ENCODE assay signal across 18 cellular contexts in genomic region chr12:29157486-29157946, GRCh38. TPM values are rescaled to one million over a fixed set of nuclear protein-coding genes. Genes with fewer than 3 reads are reported as not detected.
DNase-seq lines count a peak whose midpoint lies in the region; ATAC-seq and TF ChIP-seq lines count a peak whose summit lies in the region.
"Had no signal": no experiment of that assay in that cellular context is flagged by ENCODE, and none has a peak within 500 bp of the region (broad histone marks: within the 10 kb centered on the region; RNA-seq: fewer than 3 reads in every experiment).

No MANE protein-coding gene starts in this region.

- no peak for TF ChIP-seq CTCF in foreskin fibroblast (IDR thresholded peaks at IDR 0.05; ENCODE audit: low read depth, low read length)
- no peak for TF ChIP-seq CTCF in activated CD8-positive, alpha-beta T cell treated with anti-CD3 and anti-CD28 coated beads for 36 hours (IDR thresholded peaks at IDR 0.05)

- 0 out of 2 replicates have a peak overlapping the region, but pooled peaks have one; percentile 18 for H3K27ac ChIP-seq in GM23248
- H3K27ac ChIP-seq: psoas muscle, SJCRH30 had no signal

- H2AFZ ChIP-seq in GM23248 = peak overlapping the region; percentile 44; the same call in 1 of the 2 replicates

- no peak overlapping the region for H3K4me3 Mint-ChIP-seq in activated CD8-positive, alpha-beta T cell treated with anti-CD3 and anti-CD28 coated beads for 36 hours
- H3K4me3 Mint-ChIP-seq: activated CD8-positive, alpha-beta memory T cell treated with anti-CD3 and anti-CD28 coated beads, Interleukin-2, amount 10 ng/mL, durations not matched to agents 7 days and 5 days; activated naive CD4-positive, alpha-beta T cell treated with anti-CD3 and anti-CD28 coated beads, Interleukin-2, amount 10 ng/mL, durations not matched to agents 7 days and 5 days; CD8-positive, alpha-beta memory T cell; stimulated activated effector memory CD8-positive, alpha-beta T cell treated with anti-CD3 and anti-CD28 coated beads, Interleukin-12 subunit alpha, Interleukin-12 subunit beta, amount 100 ng/mL, for 72 hours had no signal

- no peaks in the 10 kb centered on the region for H3K27me3 Mint-ChIP-seq in activated CD8-positive, alpha-beta T cell treated with anti-CD3 and anti-CD28 coated beads for 36 hours
- H3K27me3 Mint-ChIP-seq: activated CD8-positive, alpha-beta memory T cell treated with anti-CD3 and anti-CD28 coated beads, Interleukin-2, amount 10 ng/mL, durations not matched to agents 7 days and 5 days; activated naive CD4-positive, alpha-beta T cell treated with anti-CD3 and anti-CD28 coated beads, Interleukin-2, amount 10 ng/mL, durations not matched to agents 7 days and 5 days; CD8-positive, alpha-beta memory T cell had no signal

- H3K36me3 ChIP-seq in GM23248 (ENCODE audit: low read depth) (no peaks in the 10 kb centered on the region), adipocyte (ENCODE audit: control insufficient read depth, insufficient read depth, low read length, severe bottlenecking) (no peaks in the 10 kb centered on the region)
- H3K36me3 ChIP-seq: esophagus squamous epithelium, SJCRH30 had no signal

- peaks cover 4% of the 10 kb centered on the region for H3K9me3 Mint-ChIP-seq in activated CD8-positive, alpha-beta T cell treated with anti-CD3 and anti-CD28 coated beads for 36 hours
- H3K9me3 Mint-ChIP-seq: CD8-positive, alpha-beta memory T cell; stimulated activated effector memory CD8-positive, alpha-beta T cell treated with anti-CD3 and anti-CD28 coated beads, Interleukin-12 subunit alpha, Interleukin-12 subunit beta, amount 100 ng/mL, for 72 hours had no signal

- H3K4me2 ChIP-seq in GM23248 (ENCODE audit: unreplicated experiment) = no peak overlapping the region

- ATAC-seq in GM18867 (IDR thresholded peaks at IDR 0.05; ENCODE audit: unreplicated experiment) (no peak), Right ventricle myocardium superior (ENCODE audit: poor library complexity) (no peak)
- no peak for ATAC-seq in activated CD8-positive, alpha-beta T cell treated with anti-CD3 and anti-CD28 coated beads for 36 hours
- ATAC-seq: activated CD8-positive, alpha-beta memory T cell treated with anti-CD3 and anti-CD28 coated beads, Interleukin-2, amount 10 ng/mL, durations not matched to agents 7 days and 5 days; psoas muscle; stimulated activated effector memory CD8-positive, alpha-beta T cell treated with anti-CD3 and anti-CD28 coated beads, Interleukin-12 subunit alpha, Interleukin-12 subunit beta, amount 100 ng/mL, for 72 hours had no signal

- peaks cover 16% of the 10 kb centered on the region for H3K4me1 Mint-ChIP-seq in activated CD8-positive, alpha-beta T cell treated with anti-CD3 and anti-CD28 coated beads for 36 hours (ENCODE audit: low read depth)

- H3K4me1 ChIP-seq in GM23248 (ENCODE audit: insufficient read depth) = peaks cover 9% of the 10 kb centered on the region; the same call in 1 of the 2 replicates
- peaks cover 6% of the 10 kb centered on the region for H3K4me1 ChIP-seq in adipocyte (ENCODE audit: control insufficient read depth, insufficient read depth, low read length)
- H3K4me1 ChIP-seq: psoas muscle had no signal

- no peaks in the 10 kb centered on the region for H3K9me2 ChIP-seq in GM23248 (ENCODE audit: insufficient read depth)

- H3K79me2 ChIP-seq in GM23248 (ENCODE audit: insufficient read depth) = no peaks in the 10 kb centered on the region

- H3K4me3 ChIP-seq in GM23248 = no peak overlapping the region
- H3K4me3 ChIP-seq in adipocyte (ENCODE audit: low read length) = no peak overlapping the region
- no peak overlapping the region for H3K4me3 ChIP-seq in foreskin fibroblast (ENCODE audit: low read depth in 1 of 2, low read length in 2 of 2)
- H3K4me3 ChIP-seq: esophagus squamous epithelium, psoas muscle, SJCRH30 had no signal

- H4K20me1 ChIP-seq in GM23248 (ENCODE audit: insufficient read depth) = no peaks in the 10 kb centered on the region

- H3K27ac Mint-ChIP-seq in activated CD8-positive, alpha-beta T cell treated with anti-CD3 and anti-CD28 coated beads for 36 hours = no peak overlapping the region
- H3K27ac Mint-ChIP-seq: activated CD8-positive, alpha-beta memory T cell treated with anti-CD3 and anti-CD28 coated beads, Interleukin-2, amount 10 ng/mL, durations not matched to agents 7 days and 5 days; activated naive CD4-positive, alpha-beta T cell treated with anti-CD3 and anti-CD28 coated beads, Interleukin-2, amount 10 ng/mL, durations not matched to agents 7 days and 5 days; stimulated activated effector memory CD8-positive, alpha-beta T cell treated with anti-CD3 and anti-CD28 coated beads, Interleukin-12 subunit alpha, Interleukin-12 subunit beta, amount 100 ng/mL, for 72 hours had no signal

- in situ Hi-C loops in GM23248 (cut with MboI) = no loop called here

- H3F3A ChIP-seq in GM23248 (ENCODE audit: insufficient read depth) = peaks cover 9% of the 10 kb centered on the region; the same call in 1 of the 2 replicates

- intact Hi-C loops in activated CD8-positive, alpha-beta T cell treated with anti-CD3 and anti-CD28 coated beads for 36 hours (cut with micrococcal nuclease) = no loop called here
- intact Hi-C loops in Right ventricle myocardium superior (cut with DNase I) = no loop called here

- H3K9ac ChIP-seq in GM23248 (no peak overlapping the region), adipocyte (ENCODE audit: low read length) (no peak overlapping the region)

- peaks cover 3% of the 10 kb centered on the region for H3K36me3 Mint-ChIP-seq in activated CD8-positive, alpha-beta T cell treated with anti-CD3 and anti-CD28 coated beads for 36 hours (ENCODE audit: low read depth)
- H3K36me3 Mint-ChIP-seq: stimulated activated effector memory CD8-positive, alpha-beta T cell treated with anti-CD3 and anti-CD28 coated beads, Interleukin-12 subunit alpha, Interleukin-12 subunit beta, amount 100 ng/mL, for 72 hours had no signal

- H3K9me3 ChIP-seq in GM23248 (ENCODE audit: low read depth) (no peaks in the 10 kb centered on the region), adipocyte (ENCODE audit: control insufficient read depth, low read length) (no peaks in the 10 kb centered on the region)
- H3K9me3 ChIP-seq: esophagus squamous epithelium, psoas muscle, SJCRH30 had no signal

- H3K27me3 ChIP-seq in GM23248 (replicated peaks; ENCODE audit: insufficient read depth) (no peaks in the 10 kb centered on the region), adipocyte (replicated peaks; ENCODE audit: control insufficient read depth, insufficient read depth, low read length) (no peaks in the 10 kb centered on the region)
- H3K27me3 ChIP-seq: esophagus squamous epithelium, SJCRH30 had no signal

- POLR2A ChIA-PET in activated CD8-positive, alpha-beta T cell treated with anti-CD3 and anti-CD28 coated beads for 36 hours (lab: Charles Lee) = interaction anchor here (0.7 kb wide), 1 partner anchor 81 kb away, joined by 4 read pairs; no protein-coding TSS in a partner anchor

- WGBS in GM23248 (ENCODE audit: low coverage in 1 of 2, low lambda C conversion rate in 2 of 2, missing lambda C conversion rate in 2 of 2), 2 experiments = 0% methylated on average over 1 of the region's 1 CpG

- DNase-seq in GM23248 = peak; percentile 71
- DNase-seq in adipocyte (ENCODE audit: low read depth) = peak; percentile 19
- peak; percentile 43 to 69 for DNase-seq in foreskin fibroblast
- DNase-seq in stromal cell of bone marrow (ENCODE audit: low read depth) = peak; percentile 70
- DNase-seq in activated gamma-delta T cell (lab: John Stamatoyannopoulos, UW) = no peak
- DNase-seq in activated CD8-positive, alpha-beta T cell treated with anti-CD3 and anti-CD28 coated beads for 36 hours = no peak
- DNase-seq in Right ventricle myocardium superior = no peak
- DNase-seq: activated CD8-positive, alpha-beta memory T cell treated with anti-CD3 and anti-CD28 coated beads, Interleukin-2, amount 10 ng/mL, durations not matched to agents 7 days and 5 days; activated naive CD4-positive, alpha-beta T cell treated with anti-CD3 and anti-CD28 coated beads, Interleukin-2, amount 10 ng/mL, durations not matched to agents 7 days and 5 days; CD8-positive, alpha-beta memory T cell; esophagus squamous epithelium; MM.1S; NCI-H2081; psoas muscle; SJCRH30; stimulated activated CD4-positive, alpha-beta T cell treated with anti-CD3 and anti-CD28 coated beads, Interleukin-4, amount 100 ng/mL, for 24 hours had no signal

- CTCF ChIA-PET in activated CD8-positive, alpha-beta T cell treated with anti-CD3 and anti-CD28 coated beads for 36 hours (lab: Charles Lee) = interaction anchor here (1.0 kb wide), 1 partner anchor 9 kb away, joined by 3 read pairs; no protein-coding TSS in a partner anchor

RNA-seq across cellular contexts. Expression of gene FAR2, which starts 8.4 kb away (rescaled TPM):
- total RNA-seq in GM23248 (2014; rRNA removed; shearing (Covaris generic)) = 2.1 and 6.1 TPM in 2 replicates
- 3.3 and 3.6 TPM in 2 replicates for polyA plus RNA-seq in GM23248 (2016; fragmentation: Nextera tagmentation; extraction: Ambion mirVana)
- 1 to 10 TPM; 6.0 to 7.0 TPM for total RNA-seq in activated CD8-positive, alpha-beta T cell treated with anti-CD3 and anti-CD28 coated beads for 36 hours
- 3.1 TPM for total RNA-seq in Right ventricle myocardium superior

Comparison
In these comparisons a context has a peak if more than half of its experiments do, and no peak if none do; other contexts are left out.
1. DNase-seq: peak in GM23248 (single experiment), adipocyte (single experiment), foreskin fibroblast (2 of 2) and stromal cell of bone marrow (single experiment); none in activated gamma-delta T cell (single experiment), activated CD8-positive, alpha-beta T cell treated with anti-CD3 and anti-CD28 coated beads for 36 hours (single experiment) and Right ventricle myocardium superior (single experiment).